Comparison of ENCODE assay signal across 10 cellular contexts in the genomic region with DNA sequence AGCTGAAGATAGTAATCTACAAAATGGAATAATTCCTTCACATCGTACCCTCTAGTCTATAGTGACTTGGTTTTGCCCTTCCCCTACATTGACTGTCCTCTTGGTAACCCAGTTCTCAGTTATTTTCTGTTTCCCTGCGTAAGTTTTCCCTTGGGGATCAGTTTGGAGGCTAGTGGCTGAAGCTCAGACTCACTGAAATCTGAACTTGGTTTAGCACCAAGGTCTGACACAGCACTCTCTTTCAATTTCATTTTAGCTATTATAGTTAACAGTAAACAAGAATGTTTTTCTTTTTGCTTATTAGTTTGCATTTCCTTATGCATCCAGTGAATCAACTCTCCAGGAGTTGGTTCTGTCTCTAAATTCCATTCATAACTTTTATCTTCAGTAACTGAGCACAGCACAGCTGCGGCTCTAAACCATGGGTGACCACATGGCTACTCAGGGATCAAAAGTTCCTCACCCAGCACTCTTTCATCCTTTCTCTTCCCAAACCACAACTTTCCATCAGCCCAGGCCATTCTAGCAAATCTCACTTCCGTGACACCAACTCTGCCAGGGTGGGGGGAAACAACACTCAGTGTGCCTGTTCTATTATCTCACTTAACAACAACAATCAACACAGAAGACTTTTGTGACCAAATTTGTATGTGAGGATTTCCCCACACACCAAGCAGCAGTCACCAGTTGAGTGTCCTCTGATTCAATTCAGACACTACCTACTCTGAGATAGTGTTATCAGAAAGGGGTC. TPM values are rescaled to one million over a fixed set of nuclear protein-coding genes. Genes with fewer than 3 reads are reported as not detected.
DNase-seq lines count a peak whose midpoint lies in the region; FAIRE-seq and TF ChIP-seq lines count a peak whose summit lies in the region.
"Had no signal": no experiment of that assay in that cellular context is flagged by ENCODE, and none has a peak within 500 bp of the region (broad histone marks: within the 10 kb centered on the region; RNA-seq: fewer than 3 reads in every experiment).

No MANE protein-coding gene starts in this region.

- H3K27me3 Mint-ChIP-seq in mesothelial cell of epicardium (ENCODE audit: low read depth) (no peaks in the 10 kb centered on the region), Caco-2 (ENCODE audit: insufficient read depth, unreplicated experiment) (no peaks in the 10 kb centered on the region)

- POLR2A ChIA-PET in Caco-2 (lab: Charles Lee): no interaction called here

- peaks cover 3% of the 10 kb centered on the region for H3K36me3 Mint-ChIP-seq in mesothelial cell of epicardium
- H3K36me3 Mint-ChIP-seq in Caco-2 (ENCODE audit: insufficient read depth, unreplicated experiment): no peaks in the 10 kb centered on the region

- H3K4me3 Mint-ChIP-seq in mesothelial cell of epicardium: no peak overlapping the region
- no peak overlapping the region for H3K4me3 Mint-ChIP-seq in Caco-2 (ENCODE audit: unreplicated experiment)

- H3K36me3 ChIP-seq in H7 (replicated peaks; ENCODE audit: control insufficient read depth, insufficient read depth, low read length) (no peaks in the 10 kb centered on the region), Peyer's patch (no peaks in the 10 kb centered on the region), Caco-2 (ENCODE audit: control insufficient read depth, insufficient read depth, low read length) (no peaks in the 10 kb centered on the region)

- H3K4me3 ChIP-seq in astrocyte of the cerebellum (ENCODE audit: low read depth, low read length) (no peak overlapping the region), H7 (ENCODE audit: insufficient read depth, low read depth, low read length) (no peak overlapping the region), Peyer's patch (no peak overlapping the region), Caco-2 (ENCODE audit: low read depth, low read length) (no peak overlapping the region)

- TF ChIP-seq POLR2A in GM12891 (IDR thresholded peaks at IDR 0.05; ENCODE audit: low read depth, low read length): no peak
- TF ChIP-seq POLR2A in Peyer's patch (IDR thresholded peaks at IDR 0.05): no peak

- H3K27ac Mint-ChIP-seq in mesothelial cell of epicardium (peak overlapping the region; percentile 1), Caco-2 (ENCODE audit: unreplicated experiment) (no peak overlapping the region)

- no peaks in the 10 kb centered on the region for H3K4me1 ChIP-seq in Peyer's patch
- no peaks in the 10 kb centered on the region for H3K4me1 ChIP-seq in Caco-2

- FAIRE-seq in GM12891 (lab: Jason Lieb, UNC): peak; percentile 91

- BruUV-seq in Caco-2 (replicated peaks; lab: Mats Ljungman, UMichigan): no TSS peak

- peaks cover 11% of the 10 kb centered on the region for H3K4me1 Mint-ChIP-seq in mesothelial cell of epicardium
- H3K4me1 Mint-ChIP-seq in Caco-2 (ENCODE audit: low read depth, unreplicated experiment): peaks cover 14% of the 10 kb centered on the region

- TF ChIP-seq CTCF in astrocyte of the cerebellum (IDR thresholded peaks at IDR 0.05; ENCODE audit: low read depth, low read length, missing control alignments) (no peak), mesothelial cell of epicardium (IDR thresholded peaks at IDR 0.05; ENCODE audit: unreplicated experiment) (no peak), Peyer's patch (IDR thresholded peaks at IDR 0.05) (no peak), Caco-2 (IDR thresholded peaks at IDR 0.05; ENCODE audit: insufficient read depth in 1 of 2, low read depth in 1 of 2, low read length in 1 of 2, severe bottlenecking in 1 of 2, unreplicated experiment in 1 of 2) (no peak)

- no peak overlapping the region for H3K27ac ChIP-seq in Peyer's patch

- DNase-seq in GM12891 (ENCODE audit: insufficient read length, low spot score): no peak
- DNase-seq in HCEC 1CT: peak; percentile 80
- DNase-seq in astrocyte of the cerebellum (ENCODE audit: low read depth): peak; percentile 54
- DNase-seq in mesothelial cell of epicardium (ENCODE audit: low spot score in 2 of 2, unreplicated experiment in 2 of 2): no peak
- no peak for DNase-seq in H7
- DNase-seq in CD1c-positive myeloid dendritic cell (ENCODE audit: extremely low spot score): no peak
- no peak for DNase-seq in Peyer's patch
- no peak for DNase-seq in Caco-2
- DNase-seq: NCI-H82, occipital lobe had no signal

- H3K27me3 ChIP-seq in H7 (ENCODE audit: control insufficient read depth, insufficient read depth, low read length): no peaks in the 10 kb centered on the region
- H3K27me3 ChIP-seq in Peyer's patch: no peaks in the 10 kb centered on the region
- H3K27me3 ChIP-seq in Caco-2 (replicated peaks; ENCODE audit: control insufficient read depth, insufficient read depth, low read length): no peaks in the 10 kb centered on the region

- intact Hi-C loops in Caco-2 (cut with micrococcal nuclease; ENCODE audit: unreplicated experiment): no loop called here

- CTCF ChIA-PET in Caco-2 (lab: Charles Lee): interaction anchor here (1.6 kb wide), 1 partner anchor 18 kb away, joined by 3 read pairs; a partner anchor contains a TSS

- H3K9me3 Mint-ChIP-seq in mesothelial cell of epicardium (peaks cover 17% of the 10 kb centered on the region), Caco-2 (ENCODE audit: unreplicated experiment) (no peaks in the 10 kb centered on the region)

- no peaks in the 10 kb centered on the region for H3K9me3 ChIP-seq in Peyer's patch
- H3K9me3 ChIP-seq in Caco-2: no peaks in the 10 kb centered on the region

- in situ Hi-C loops in astrocyte of the cerebellum (cut with HindIII; ENCODE audit: low sequenced_read_pairs): no loop called here

TF ChIP-seq in GM12891, 5 proteins besides CTCF, POLR2A, EP300 and RAD21:
- TF ChIP-seq SPI1 (IDR thresholded peaks at IDR 0.05; ENCODE audit: low read depth, low read length) (no peak), TAF1 (IDR thresholded peaks at IDR 0.05; ENCODE audit: low read depth, low read length) (no peak), PAX5 (IDR thresholded peaks at IDR 0.05; ENCODE audit: insufficient read depth, low read length, severe bottlenecking) (no peak), POLR2AphosphoS5 (IDR thresholded peaks at IDR 0.05; ENCODE audit: low read depth, low read length) (no peak), POU2F2 (IDR thresholded peaks at IDR 0.05; ENCODE audit: low read depth, low read length) (no peak)

RNA-seq across cellular contexts. Expression of a gene that starts 17.6 kb away (rescaled TPM):
- polyA plus RNA-seq in GM12891 (2012; ENCODE audit: low read depth, missing spikeins): 77.6 TPM
- total RNA-seq in mesothelial cell of epicardium (419 to 500 TPM (median 425 TPM) in 3 replicates), Peyer's patch (10 to 100 TPM; 17.8 to 28.5 (median 20.7) TPM), Caco-2 (2022) (39.0 and 44.5 TPM in 2 replicates)
- total RNA-seq in H7 (2014; rRNA removed; shearing (Covaris generic)): 3.3 and 5.8 TPM in 2 replicates

RNA-seq across cellular contexts. Expression of a gene that starts 36.2 kb away (rescaled TPM):
- polyA plus RNA-seq in GM12891 (2012; ENCODE audit: low read depth, missing spikeins): 2.0 TPM
- total RNA-seq in mesothelial cell of epicardium (12.0 to 12.4 TPM (median 12.4 TPM) in 3 replicates), Peyer's patch (10 to 100 TPM in 2 of 4 donors, 1 to 10 TPM in 2; 9.3 to 62.7 (median 12.8) TPM), Caco-2 (2022) (9.4 and 9.8 TPM in 2 replicates)
- 14.7 and 27.1 TPM in 2 replicates for total RNA-seq in H7 (2014; rRNA removed; shearing (Covaris generic))

RNA-seq across cellular contexts. Expression of a gene that starts 54.6 kb away (rescaled TPM):
- polyA plus RNA-seq in GM12891 (2012; ENCODE audit: low read depth, missing spikeins): 57.1 TPM
- total RNA-seq in mesothelial cell of epicardium (0.11 to 0.53 TPM (median 0.20 TPM) in 3 replicates), Peyer's patch (10 to 100 TPM in 1 of 4 donors, 1 to 10 TPM in 3; 1.1 to 38.8 (median 4.7) TPM), Caco-2 (2022) (not detected in 2 replicates)
- 0.07 and 0.30 TPM in 2 replicates for total RNA-seq in H7 (2014; rRNA removed; shearing (Covaris generic))

Comparison
In these comparisons a context has a peak if more than half of its experiments do, and no peak if none do; other contexts are left out.
1. DNase-seq: peak in HCEC 1CT (single experiment) and astrocyte of the cerebellum (single experiment); none in GM12891 (single experiment), mesothelial cell of epicardium (0 of 2), H7 (single experiment), CD1c-positive myeloid dendritic cell (single experiment), Peyer's patch (0 of 3) and Caco-2 (0 of 2).